31 cellular contexts compared by ENCODE assay signal in genomic region chr22:30931541-30932300, GRCh38. TPM values are rescaled to one million over a fixed set of nuclear protein-coding genes. Genes with fewer than 3 reads are reported as not detected.
A peak's percentile ranks its signal among the peaks of the same experiment; 100 is the strongest.
DNase-seq lines count a peak whose midpoint lies in the region; ATAC-seq, FAIRE-seq and TF ChIP-seq lines count a peak whose summit lies in the region.
"Had no signal": no experiment of that assay in that cellular context is flagged by ENCODE, and none has a peak within 500 bp of the region (broad histone marks: within the 10 kb centered on the region; RNA-seq: fewer than 3 reads in every experiment).

No MANE protein-coding gene starts in this region.

- H3K9me3 Mint-ChIP-seq in activated naive CD4-positive, alpha-beta T cell treated with anti-CD3 and anti-CD28 coated beads, Interleukin-2, amount 50 U/mL, for 72 hours: no peaks in the 10 kb centered on the region
- no peaks in the 10 kb centered on the region for H3K9me3 Mint-ChIP-seq in activated naive CD4-positive, alpha-beta T cell treated with anti-CD3 and anti-CD28 coated beads, Interleukin-2, amount 10 ng/mL, durations not matched to agents 7 days and 5 days
- no peaks in the 10 kb centered on the region for H3K9me3 Mint-ChIP-seq in activated CD4-positive, alpha-beta memory T cell treated with anti-CD3 and anti-CD28 coated beads, Interleukin-2, amount 10 ng/mL, durations not matched to agents 7 days and 5 days
- no peaks in the 10 kb centered on the region for H3K9me3 Mint-ChIP-seq in endothelial cell (ENCODE audit: unreplicated experiment)
- H3K9me3 Mint-ChIP-seq: immature natural killer cell, neural crest cell had no signal

- no peak for DNase-seq in activated naive CD4-positive, alpha-beta T cell treated with anti-CD3 and anti-CD28 coated beads, Interleukin-2, amount 50 U/mL, for 72 hours (ENCODE audit: low spot score in 2 of 2)
- DNase-seq in activated naive CD4-positive, alpha-beta T cell treated with anti-CD3 and anti-CD28 coated beads, Interleukin-2, amount 10 ng/mL, durations not matched to agents 7 days and 5 days: no peak
- DNase-seq in activated CD4-positive, alpha-beta memory T cell treated with anti-CD3 and anti-CD28 coated beads, Interleukin-2, amount 10 ng/mL, durations not matched to agents 7 days and 5 days: no peak
- DNase-seq in endothelial cell (ENCODE audit: low spot score) (no peak), urothelium cell line (ENCODE audit: low spot score) (no peak), kidney glomerular epithelial cell (lab: John Stamatoyannopoulos, UW) (no peak), RCC 7860 (ENCODE audit: low spot score) (no peak), MM.1S (no peak)
- DNase-seq: activated CD4-positive, alpha-beta T cell treated with anti-CD3 and anti-CD28 coated beads, Interleukin-2, amount 50 U/mL, for 1 hour; aorta; BE2C; colonic mucosa; COR-L47; DND-41; effector CD8-positive, alpha-beta T cell; erythroblast; GF-D8; immature natural killer cell; NCI-H1092 treated with DMSO at 0.1 percent for 48 hours; NCI-H1694 treated with DMSO at 0.1 percent for 48 hours; NCI-H446; NCI-H748 treated with DMSO at 0.1 percent for 48 hours; right cardiac atrium; spleen; stimulated activated CD4-positive, alpha-beta T cell treated with anti-CD3 and anti-CD28 coated beads, Interleukin-2, amount 100 ng/mL, for 24 hours had no signal

- no peaks in the 10 kb centered on the region for H3F3A ChIP-seq in MM.1S (ENCODE audit: insufficient read depth, low read length)

- peaks cover 14% of the 10 kb centered on the region in 2 donors for H3K36me3 Mint-ChIP-seq in activated naive CD4-positive, alpha-beta T cell treated with anti-CD3 and anti-CD28 coated beads, Interleukin-2, amount 50 U/mL, for 72 hours
- peaks cover 79% of the 10 kb centered on the region for H3K36me3 Mint-ChIP-seq in activated naive CD4-positive, alpha-beta T cell treated with anti-CD3 and anti-CD28 coated beads, Interleukin-2, amount 10 ng/mL, durations not matched to agents 7 days and 5 days
- H3K36me3 Mint-ChIP-seq in activated CD4-positive, alpha-beta memory T cell treated with anti-CD3 and anti-CD28 coated beads, Interleukin-2, amount 10 ng/mL, durations not matched to agents 7 days and 5 days (ENCODE audit: low read depth): peaks cover 77% of the 10 kb centered on the region
- peaks cover 81% of the 10 kb centered on the region for H3K36me3 Mint-ChIP-seq in endothelial cell (ENCODE audit: low read depth, unreplicated experiment)

- H3K4me1 Mint-ChIP-seq in activated naive CD4-positive, alpha-beta T cell treated with anti-CD3 and anti-CD28 coated beads, Interleukin-2, amount 10 ng/mL, durations not matched to agents 7 days and 5 days: peaks cover 8% of the 10 kb centered on the region
- H3K4me1 Mint-ChIP-seq in activated CD4-positive, alpha-beta memory T cell treated with anti-CD3 and anti-CD28 coated beads, Interleukin-2, amount 10 ng/mL, durations not matched to agents 7 days and 5 days: peaks cover 4% of the 10 kb centered on the region
- H3K4me1 Mint-ChIP-seq in endothelial cell (ENCODE audit: unreplicated experiment): peaks cover 6% of the 10 kb centered on the region
- H3K4me1 Mint-ChIP-seq: immature natural killer cell, neural crest cell had no signal

- H3K36me3 ChIP-seq in MM.1S (replicated peaks; ENCODE audit: insufficient read depth, low read length): no peaks in the 10 kb centered on the region; the same call in 1 of the 2 replicates

- H3K27me3 Mint-ChIP-seq in activated naive CD4-positive, alpha-beta T cell treated with anti-CD3 and anti-CD28 coated beads, Interleukin-2, amount 10 ng/mL, durations not matched to agents 7 days and 5 days: no peaks in the 10 kb centered on the region
- H3K27me3 Mint-ChIP-seq in activated CD4-positive, alpha-beta memory T cell treated with anti-CD3 and anti-CD28 coated beads, Interleukin-2, amount 10 ng/mL, durations not matched to agents 7 days and 5 days: no peaks in the 10 kb centered on the region
- H3K27me3 Mint-ChIP-seq in endothelial cell (ENCODE audit: unreplicated experiment): peaks cover 2% of the 10 kb centered on the region

- FAIRE-seq in urothelium cell line (lab: Jason Lieb, UNC) (peak; percentile 32), RCC 7860 (lab: Jason Lieb, UNC) (no peak)
- FAIRE-seq: K562 had no signal

- no peaks in the 10 kb centered on the region for H3K4me1 ChIP-seq in MM.1S (ENCODE audit: low read length)
- H3K4me1 ChIP-seq: BE2C, colonic mucosa, HAP-1, parathyroid adenoma, SJSA1, spleen, tibial nerve had no signal

- H2AFZ ChIP-seq in MM.1S (ENCODE audit: low read length): no peak overlapping the region
- H2AFZ ChIP-seq: parathyroid adenoma had no signal

- no peak for TF ChIP-seq CTCF in endothelial cell (IDR thresholded peaks at IDR 0.05; ENCODE audit: unreplicated experiment)
- no peak for TF ChIP-seq CTCF in MM.1S (IDR thresholded peaks at IDR 0.05; ENCODE audit: low read length)

- no peak overlapping the region for H3K4me2 ChIP-seq in MM.1S (ENCODE audit: low read depth, low read length)

- no peak overlapping the region for H3K27ac ChIP-seq in MM.1S (ENCODE audit: low read length)
- H3K27ac ChIP-seq: colonic mucosa, parathyroid adenoma, SJSA1, spleen, tibial nerve had no signal

- no peaks in the 10 kb centered on the region for H3K79me2 ChIP-seq in MM.1S (ENCODE audit: low read length)
- H3K79me2 ChIP-seq: parathyroid adenoma had no signal

- ATAC-seq in activated naive CD4-positive, alpha-beta T cell treated with anti-CD3 and anti-CD28 coated beads, Interleukin-2, amount 50 U/mL, for 72 hours: no peak
- ATAC-seq: K562, right cardiac atrium had no signal

- no peaks in the 10 kb centered on the region for H4K20me1 ChIP-seq in MM.1S (ENCODE audit: insufficient read depth, low read length)

- CTCF ChIA-PET in activated naive CD4-positive, alpha-beta T cell treated with anti-CD3 and anti-CD28 coated beads, Interleukin-2, amount 10 ng/mL, durations not matched to agents 7 days and 5 days (lab: Charles Lee): interaction anchor here (1.3 kb wide), 1 partner anchor 151 kb away, joined by 3 read pairs; no protein-coding TSS in a partner anchor
- CTCF ChIA-PET in activated CD4-positive, alpha-beta memory T cell treated with anti-CD3 and anti-CD28 coated beads, Interleukin-2, amount 10 ng/mL, durations not matched to agents 7 days and 5 days (lab: Charles Lee): interaction anchor here (1.8 kb wide), 1 partner anchor 14 kb away, joined by 5 read pairs; no protein-coding TSS in a partner anchor

- no peak overlapping the region for H3K9ac ChIP-seq in MM.1S (ENCODE audit: low read length)
- H3K9ac ChIP-seq: parathyroid adenoma had no signal

- H3K4me3 Mint-ChIP-seq in activated naive CD4-positive, alpha-beta T cell treated with anti-CD3 and anti-CD28 coated beads, Interleukin-2, amount 10 ng/mL, durations not matched to agents 7 days and 5 days: no peak overlapping the region
- no peak overlapping the region for H3K4me3 Mint-ChIP-seq in activated CD4-positive, alpha-beta memory T cell treated with anti-CD3 and anti-CD28 coated beads, Interleukin-2, amount 10 ng/mL, durations not matched to agents 7 days and 5 days
- H3K4me3 Mint-ChIP-seq in endothelial cell (ENCODE audit: unreplicated experiment): peak overlapping the region; percentile 59
- H3K4me3 Mint-ChIP-seq: immature natural killer cell, neural crest cell had no signal

- POLR2A ChIA-PET in activated CD4-positive, alpha-beta memory T cell treated with anti-CD3 and anti-CD28 coated beads, Interleukin-2, amount 10 ng/mL, durations not matched to agents 7 days and 5 days (lab: Charles Lee): interaction anchor here (0.6 to 1.5 kb wide), 2 partner anchors 9 to 10 kb away, joined by 3 read pairs; no protein-coding TSS in a partner anchor

- no peak overlapping the region for H3K4me3 ChIP-seq in MM.1S (ENCODE audit: low read length)
- H3K4me3 ChIP-seq: colonic mucosa, HAP-1, K562, SJSA1, spleen, tibial nerve had no signal

- no peaks in the 10 kb centered on the region for H3K9me3 ChIP-seq in MM.1S (replicated peaks; ENCODE audit: insufficient read depth, low read length)
- H3K9me3 ChIP-seq: BE2C, colonic mucosa, HAP-1, SJSA1, spleen, tibial nerve had no signal

- peak overlapping the region; percentile 61 for H3K27ac Mint-ChIP-seq in activated naive CD4-positive, alpha-beta T cell treated with anti-CD3 and anti-CD28 coated beads, Interleukin-2, amount 50 U/mL, for 72 hours
- no peak overlapping the region for H3K27ac Mint-ChIP-seq in activated naive CD4-positive, alpha-beta T cell treated with anti-CD3 and anti-CD28 coated beads, Interleukin-2, amount 10 ng/mL, durations not matched to agents 7 days and 5 days
- H3K27ac Mint-ChIP-seq in activated CD4-positive, alpha-beta memory T cell treated with anti-CD3 and anti-CD28 coated beads, Interleukin-2, amount 10 ng/mL, durations not matched to agents 7 days and 5 days: peak overlapping the region; percentile 4
- H3K27ac Mint-ChIP-seq in endothelial cell (ENCODE audit: unreplicated experiment): peak overlapping the region; percentile 37

- H3K9me2 ChIP-seq in MM.1S (replicated peaks; ENCODE audit: insufficient read depth, low read length): no peaks in the 10 kb centered on the region

- H3K27me3 ChIP-seq in MM.1S (replicated peaks; ENCODE audit: insufficient read depth, low read length): no peaks in the 10 kb centered on the region
- H3K27me3 ChIP-seq: BE2C, colonic mucosa, SJSA1, spleen, tibial nerve had no signal

RNA-seq across cellular contexts. Expression of gene MORC2, which starts 36.9 kb away (rescaled TPM):
- 10 to 100 TPM in 1 of 2 donors, 1 to 10 TPM in 1; 8.6 to 24.0 TPM for total RNA-seq in activated naive CD4-positive, alpha-beta T cell treated with anti-CD3 and anti-CD28 coated beads, Interleukin-2, amount 50 U/mL, for 72 hours
- total RNA-seq in activated CD4-positive, alpha-beta memory T cell treated with anti-CD3 and anti-CD28 coated beads, Interleukin-2, amount 10 ng/mL, durations not matched to agents 7 days and 5 days: 10 to 100 TPM; 39.7 to 40.2 TPM
- total RNA-seq in endothelial cell (ENCODE audit: unreplicated experiment): 56.2 TPM

RNA-seq across cellular contexts. Expression of gene TUG1, which starts 37.3 kb away (rescaled TPM):
- total RNA-seq in activated naive CD4-positive, alpha-beta T cell treated with anti-CD3 and anti-CD28 coated beads, Interleukin-2, amount 50 U/mL, for 72 hours: 10 to 100 TPM; 36.4 to 62.1 TPM
- 10 to 100 TPM; 71.2 to 72.5 TPM for total RNA-seq in activated CD4-positive, alpha-beta memory T cell treated with anti-CD3 and anti-CD28 coated beads, Interleukin-2, amount 10 ng/mL, durations not matched to agents 7 days and 5 days
- 155 TPM for total RNA-seq in endothelial cell (ENCODE audit: unreplicated experiment)
